ENCODE assay signal across 19 cellular contexts in genomic region chr7:81267508-81267907, GRCh38.
DNase-seq lines count a peak whose midpoint lies in the region; ATAC-seq, FAIRE-seq and TF ChIP-seq lines count a peak whose summit lies in the region.
"Had no signal": no experiment of that assay in that cellular context is flagged by ENCODE, and none has a peak within 500 bp of the region (broad histone marks: within the 10 kb centered on the region; RNA-seq: fewer than 3 reads in every experiment).

No MANE protein-coding gene starts in this region.

- no peaks in the 10 kb centered on the region for H3K27me3 Mint-ChIP-seq in WTC11 (ENCODE audit: low read depth)
- H3K27me3 Mint-ChIP-seq: activated CD4-positive, alpha-beta memory T cell treated with anti-CD3 and anti-CD28 coated beads, Interleukin-2, amount 10 ng/mL, durations not matched to agents 7 days and 5 days had no signal

- CTCF ChIA-PET in AG04450 (lab: Charles Lee) (interaction anchor here (0.5 kb wide), 1 partner anchor 9 kb away, joined by 3 read pairs; no protein-coding TSS in a partner anchor), WTC11 (lab: Charles Lee) (no interaction called here)

- TF ChIP-seq CTCF in AG04450 (IDR thresholded peaks at IDR 0.05; ENCODE audit: low read depth, low read length) (no peak), fibroblast of the aortic adventitia (IDR thresholded peaks at IDR 0.05; ENCODE audit: insufficient read depth, low read length) (no peak), WTC11 (IDR thresholded peaks at IDR 0.05) (no peak)

- no peaks in the 10 kb centered on the region; the same call in 1 of the 2 replicates for H3K36me3 Mint-ChIP-seq in WTC11

- no peak overlapping the region for H3K27ac Mint-ChIP-seq in WTC11
- H3K27ac Mint-ChIP-seq: activated CD4-positive, alpha-beta memory T cell treated with anti-CD3 and anti-CD28 coated beads, Interleukin-2, amount 10 ng/mL, durations not matched to agents 7 days and 5 days; activated T-helper 2 cell treated with anti-CD3 and anti-CD28 coated beads, Interferon-gamma antibody, Interleukin-2, Interleukin-4, amounts not matched to agents 10 μg/mL and 5 μg/mL and 100 μg/mL, durations not matched to agents 14 hours and 24 hours and 36 hours had no signal

- peaks cover 35% of the 10 kb centered on the region for H3K9me3 Mint-ChIP-seq in WTC11
- H3K9me3 Mint-ChIP-seq: activated CD4-positive, alpha-beta memory T cell treated with anti-CD3 and anti-CD28 coated beads, Interleukin-2, amount 10 ng/mL, durations not matched to agents 7 days and 5 days had no signal

- H3K4me3 Mint-ChIP-seq in WTC11 = no peak overlapping the region
- H3K4me3 Mint-ChIP-seq: activated CD4-positive, alpha-beta memory T cell treated with anti-CD3 and anti-CD28 coated beads, Interleukin-2, amount 10 ng/mL, durations not matched to agents 7 days and 5 days had no signal

- no peaks in the 10 kb centered on the region for H3K27me3 ChIP-seq in AG04450 (ENCODE audit: control insufficient read depth, insufficient read depth, low read length)
- H3K27me3 ChIP-seq: BLaER1 had no signal

- DNase-seq in AG04450 (ENCODE audit: low read depth, low spot score) = peak; percentile 38
- peak; percentile 23 for DNase-seq in HPDE6-E6E7 (ENCODE audit: extremely low spot score)
- DNase-seq in RPMI7951 (ENCODE audit: low read depth) = peak; percentile 73
- peak; percentile 42 for DNase-seq in fibroblast of the aortic adventitia (ENCODE audit: low read depth)
- DNase-seq in WTC11 (ENCODE audit: low spot score) = no peak
- DNase-seq in GM12892 (ENCODE audit: insufficient read length) = no peak
- no peak for DNase-seq in NK-92 (lab: John Stamatoyannopoulos, UW; ENCODE audit: unreplicated experiment)
- DNase-seq: activated CD4-positive, alpha-beta memory T cell treated with anti-CD3 and anti-CD28 coated beads, Interleukin-2, amount 10 ng/mL, durations not matched to agents 7 days and 5 days; anterior cingulate cortex; effector CD8-positive, alpha-beta T cell; kidney; Right ventricle myocardium superior; stimulated activated CD4-positive, alpha-beta T cell treated with anti-CD3 and anti-CD28 coated beads, Interleukin-2, amount 100 ng/mL, for 48 hours; T1000 had no signal

- no peak overlapping the region for H3K4me3 ChIP-seq in AG04450 (ENCODE audit: low read depth, low read length)
- H3K4me3 ChIP-seq in fibroblast of the aortic adventitia (ENCODE audit: low read depth, low read length) = no peak overlapping the region
- H3K4me3 ChIP-seq: BLaER1, HAP-1 had no signal

- no peak overlapping the region for H3K27ac ChIP-seq in AG04450 (ENCODE audit: low read depth, low read length)
- H3K27ac ChIP-seq: BLaER1 had no signal

- no peaks in the 10 kb centered on the region for H3K4me1 Mint-ChIP-seq in WTC11
- H3K4me1 Mint-ChIP-seq: activated CD4-positive, alpha-beta memory T cell treated with anti-CD3 and anti-CD28 coated beads, Interleukin-2, amount 10 ng/mL, durations not matched to agents 7 days and 5 days had no signal

- peaks cover 10% of the 10 kb centered on the region for H3K9me3 ChIP-seq in AG04450 (ENCODE audit: control insufficient read depth, insufficient read depth, low read length)
- H3K9me3 ChIP-seq: BLaER1, HAP-1 had no signal

- TF ChIP-seq POLR2A in GM12892 (IDR thresholded peaks at IDR 0.05; ENCODE audit: low read depth, low read length) = no peak

- POLR2A ChIA-PET in AG04450 (lab: Yijun Ruan, JAX) = no interaction called here
- POLR2A ChIA-PET in WTC11 (lab: Charles Lee) = interaction anchor here (0.7 kb wide), 1 partner anchor 106 kb away, joined by 3 read pairs; no protein-coding TSS in a partner anchor

- no peak for FAIRE-seq in GM12892 (lab: Jason Lieb, UNC)
- FAIRE-seq: G401.6, kidney had no signal

- no peak for ATAC-seq in GM18519 (IDR thresholded peaks at IDR 0.05; ENCODE audit: low FRiP score, unreplicated experiment)
- no peak for ATAC-seq in WTC11

TF ChIP-seq in WTC11, 78 proteins besides CTCF, POLR2A, EP300 and RAD21:
- TF ChIP-seq ZNF138 (CRISPR knock-in tag; conservative IDR thresholded peaks at IDR 0.05) (no peak), ZMAT4 (CRISPR knock-in tag; IDR thresholded peaks at IDR 0.05) (no peak), FOXP1 (CRISPR knock-in tag; IDR thresholded peaks at IDR 0.05; ENCODE audit: borderline replicate concordance) (no peak), ATF3 (CRISPR knock-in tag; conservative IDR thresholded peaks at IDR 0.05) (no peak), GTF2I (CRISPR knock-in tag; conservative IDR thresholded peaks at IDR 0.05) (no peak), MAX (CRISPR knock-in tag; IDR thresholded peaks at IDR 0.05) (no peak), EMX1 (CRISPR knock-in tag; IDR thresholded peaks at IDR 0.05) (no peak), ATF2 (CRISPR knock-in tag; IDR thresholded peaks at IDR 0.05; ENCODE audit: borderline replicate concordance, low read depth) (no peak), JAZF1 (CRISPR knock-in tag; IDR thresholded peaks at IDR 0.05) (no peak), ZNF671 (CRISPR knock-in tag; IDR thresholded peaks at IDR 0.05) (no peak), ETV6 (CRISPR knock-in tag; IDR thresholded peaks at IDR 0.05) (no peak)

Comparison
In these comparisons a context has a peak if more than half of its experiments do, and no peak if none do; other contexts are left out.
1. DNase-seq: peak in AG04450 (single experiment), HPDE6-E6E7 (single experiment), RPMI7951 (single experiment) and fibroblast of the aortic adventitia (single experiment); none in WTC11 (single experiment), GM12892 (single experiment) and NK-92 (single experiment).